ENCODE assay signal across 19 cellular contexts in the genomic region with DNA sequence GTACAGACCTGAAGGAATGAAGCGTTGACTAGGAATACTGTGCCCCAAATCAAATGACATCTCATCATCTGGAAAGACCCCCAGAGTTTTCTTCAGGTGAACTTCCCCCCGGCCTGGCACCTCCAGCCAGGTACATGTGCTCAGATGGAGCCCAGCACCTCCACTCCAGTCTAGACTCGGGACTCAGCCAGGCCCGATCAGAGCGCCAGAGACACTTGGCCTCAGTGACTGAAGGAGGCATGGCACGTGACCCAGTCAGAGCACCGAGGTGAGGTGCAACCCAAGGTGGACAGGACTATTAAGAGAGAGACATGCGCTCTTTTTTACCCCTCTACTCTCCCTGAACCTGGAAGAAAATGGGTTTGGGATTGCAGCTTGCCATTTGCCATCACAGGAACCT.
"Had no signal": no experiment of that assay in that cellular context is flagged by ENCODE, and none has a peak within 500 bp of the region (broad histone marks: within the 10 kb centered on the region; RNA-seq: fewer than 3 reads in every experiment).

No MANE protein-coding gene starts in this region.

- H3K4me1 ChIP-seq: body of pancreas had no signal

- H3K27me3 ChIP-seq: body of pancreas, heart left ventricle, neural progenitor cell had no signal

- FAIRE-seq: endometrium, islet of Langerhans, small intestine, TTC549 had no signal

- H3K27me3 Mint-ChIP-seq: activated CD4-positive, alpha-beta memory T cell treated with anti-CD3 and anti-CD28 coated beads for 36 hours; activated CD4-positive, alpha-beta T cell treated with anti-CD3 and anti-CD28 coated beads for 36 hours; activated CD8-positive, alpha-beta memory T cell treated with anti-CD3 and anti-CD28 coated beads, Interleukin-2, amount 10 ng/mL, durations not matched to agents 7 days and 5 days; stimulated activated memory B cell treated with anti-CD40 and anti-IgM and Interleukin-4, amounts not matched to agents 10 μg/mL and 1 μg/mL and 100 μg/mL, for 72 hours; T-cell had no signal

- H3K27ac ChIP-seq: body of pancreas, heart left ventricle, neural progenitor cell had no signal

- H3K36me3 ChIP-seq: neural progenitor cell had no signal

- H3K4me3 ChIP-seq: body of pancreas, heart left ventricle, neural progenitor cell had no signal

- H3K27ac Mint-ChIP-seq: activated CD4-positive, alpha-beta memory T cell treated with anti-CD3 and anti-CD28 coated beads for 36 hours; activated CD4-positive, alpha-beta T cell treated with anti-CD3 and anti-CD28 coated beads for 36 hours; activated CD8-positive, alpha-beta memory T cell treated with anti-CD3 and anti-CD28 coated beads, Interleukin-2, amount 10 ng/mL, durations not matched to agents 7 days and 5 days; neural progenitor cell; stimulated activated memory B cell treated with anti-CD40 and anti-IgM and Interleukin-4, amounts not matched to agents 10 μg/mL and 1 μg/mL and 100 μg/mL, for 72 hours; T-cell; T-helper 2 cell treated with Interferon-gamma antibody and Interleukin-4, amounts not matched to agents 5 μg/mL and 100 μg/mL, for 36 hours had no signal

- H3K9me3 Mint-ChIP-seq: activated CD4-positive, alpha-beta memory T cell treated with anti-CD3 and anti-CD28 coated beads for 36 hours; neural progenitor cell; stimulated activated memory B cell treated with anti-CD40 and anti-IgM and Interleukin-4, amounts not matched to agents 10 μg/mL and 1 μg/mL and 100 μg/mL, for 72 hours; T-cell; T-helper 2 cell treated with Interferon-gamma antibody and Interleukin-4, amounts not matched to agents 5 μg/mL and 100 μg/mL, for 36 hours had no signal

- ATAC-seq: activated CD4-positive, alpha-beta T cell treated with anti-CD3 and anti-CD28 coated beads for 36 hours; activated CD8-positive, alpha-beta memory T cell treated with anti-CD3 and anti-CD28 coated beads, Interleukin-2, amount 10 ng/mL, durations not matched to agents 7 days and 5 days; body of pancreas; heart left ventricle; sciatic nerve; SK-N-SH treated with all-trans-retinoic acid at 6 μM for 48 hours; stimulated activated memory B cell treated with anti-CD40 and anti-IgM and Interleukin-4, amounts not matched to agents 10 μg/mL and 1 μg/mL and 100 μg/mL, for 72 hours; T-cell had no signal

- H3K4me3 Mint-ChIP-seq: activated CD4-positive, alpha-beta memory T cell treated with anti-CD3 and anti-CD28 coated beads for 36 hours; activated CD4-positive, alpha-beta T cell treated with anti-CD3 and anti-CD28 coated beads for 36 hours; activated CD8-positive, alpha-beta memory T cell treated with anti-CD3 and anti-CD28 coated beads, Interleukin-2, amount 10 ng/mL, durations not matched to agents 7 days and 5 days; neural progenitor cell; stimulated activated memory B cell treated with anti-CD40 and anti-IgM and Interleukin-4, amounts not matched to agents 10 μg/mL and 1 μg/mL and 100 μg/mL, for 72 hours; T-cell; T-helper 2 cell treated with Interferon-gamma antibody and Interleukin-4, amounts not matched to agents 5 μg/mL and 100 μg/mL, for 36 hours had no signal

- DNase-seq: activated CD4-positive, alpha-beta memory T cell treated with anti-CD3 and anti-CD28 coated beads for 36 hours; activated CD4-positive, alpha-beta T cell treated with anti-CD3 and anti-CD28 coated beads for 36 hours; activated CD8-positive, alpha-beta memory T cell treated with anti-CD3 and anti-CD28 coated beads, Interleukin-2, amount 10 ng/mL, durations not matched to agents 7 days and 5 days; activated T-cell treated with anti-CD3 and anti-CD28 coated beads for 4 hours; body of pancreas; heart left ventricle; posterior cingulate gyrus; small intestine; stimulated activated CD4-positive, alpha-beta T cell treated with anti-CD3 and anti-CD28 coated beads, Interleukin-2, amount 100 ng/mL, for 24 hours; T-cell; trophoblast cell had no signal

- H3K4me1 Mint-ChIP-seq: activated CD4-positive, alpha-beta T cell treated with anti-CD3 and anti-CD28 coated beads for 36 hours had no signal

- H3K9me3 ChIP-seq: body of pancreas, heart left ventricle had no signal
